8 cellular contexts compared by ENCODE assay signal in the genomic region with DNA sequence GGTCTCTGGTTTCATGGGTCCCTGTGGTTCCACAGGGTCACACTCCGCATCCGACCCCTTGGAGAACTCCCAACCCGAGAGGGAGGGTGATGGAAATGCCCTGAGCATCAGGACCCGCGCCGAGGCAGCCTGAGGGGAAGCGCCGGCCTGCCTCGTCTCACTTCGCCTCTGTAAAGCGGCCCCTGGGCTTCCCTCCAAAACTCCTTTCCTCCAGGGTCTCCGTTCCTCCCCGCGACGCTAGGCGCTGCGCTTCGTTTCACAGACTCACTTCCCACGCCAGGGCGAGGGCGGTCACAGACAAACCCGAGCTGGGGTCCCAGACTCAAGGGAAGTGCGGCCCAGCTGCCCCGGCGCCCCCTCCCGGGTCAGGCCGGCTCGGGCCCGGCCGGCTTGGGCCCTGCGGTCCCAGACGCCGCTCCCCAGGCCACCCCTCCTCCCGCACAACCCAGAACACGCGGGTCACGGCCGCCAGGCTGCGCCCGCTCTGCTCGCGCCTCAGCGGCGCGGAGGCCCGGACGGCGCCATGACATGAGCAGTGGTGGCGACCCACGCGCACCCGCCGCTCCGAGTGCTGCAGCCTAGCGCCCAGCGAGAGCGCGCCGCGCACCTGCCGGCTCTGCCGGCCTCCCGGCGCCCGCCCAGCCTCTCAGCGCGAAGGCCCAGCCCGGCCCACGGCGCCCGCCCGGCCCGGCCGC. TPM values are rescaled to one million over a fixed set of nuclear protein-coding genes. Genes with fewer than 3 reads are reported as not detected.
DNase-seq lines count a peak whose midpoint lies in the region; ATAC-seq, FAIRE-seq and TF ChIP-seq lines count a peak whose summit lies in the region.

No MANE protein-coding gene starts in this region.

- WGBS in testis, 2 donors = 3 to 4% methylated on average over 16 to 39 of the region's 74 CpGs

- peak overlapping the region; percentile 87 for H3K4me3 Mint-ChIP-seq in neural progenitor cell

- peaks cover 50% of the 10 kb centered on the region for H3K79me2 ChIP-seq in neural progenitor cell (ENCODE audit: low read depth)

- peaks cover 35% of the 10 kb centered on the region for H3K4me1 Mint-ChIP-seq in neural progenitor cell

- peaks cover 46% of the 10 kb centered on the region for H4K20me1 ChIP-seq in neural progenitor cell (ENCODE audit: low read depth)

- DNase-seq in NCI-H2171 treated with DMSO at 0.1 percent for 48 hours (lab: John Stamatoyannopoulos, UW) = peak; percentile 2
- peak; percentile 69 to 77 for DNase-seq in activated T-cell treated with anti-CD3 and anti-CD28 coated beads, Interleukin-2, amount 50 U/mL, for 48 hours
- DNase-seq in frontal cortex (ENCODE audit: low spot score in 2 of 2) = peak; percentile 78 to 81
- DNase-seq in neural progenitor cell (ENCODE audit: low spot score) = peak; percentile 77
- peak; percentile 56 for DNase-seq in testis
- no peak for DNase-seq in SJCRH30

- H3K4me3 ChIP-seq in neural progenitor cell (peak overlapping the region; percentile 65), testis (peak overlapping the region; percentile 56 to 67), SJCRH30 (no peak overlapping the region)

- TF ChIP-seq POLR2A in testis (IDR thresholded peaks at IDR 0.05) = no peak

- peak overlapping the region; percentile 85 for H2AFZ ChIP-seq in neural progenitor cell (replicated peaks)

- TF ChIP-seq CTCF in neural progenitor cell (IDR thresholded peaks at IDR 0.05) (peak; percentile 22), testis (IDR thresholded peaks at IDR 0.05) (no peak)

- H3K36me3 ChIP-seq in neural progenitor cell (no peaks in the 10 kb centered on the region), testis (ENCODE audit: low read depth, missing control alignments) (no peaks in the 10 kb centered on the region), SJCRH30 (no peaks in the 10 kb centered on the region)

- H3K4me2 ChIP-seq in neural progenitor cell = peak overlapping the region; percentile 98

- intact Hi-C loops in testis (cut with DNase I; ENCODE audit: low total_unique reads) = no loop called here

- H3K27me3 ChIP-seq in neural progenitor cell (peaks cover 15% of the 10 kb centered on the region), testis (no peaks in the 10 kb centered on the region), SJCRH30 (no peaks in the 10 kb centered on the region)

- ATAC-seq in GM18861 (IDR thresholded peaks at IDR 0.05; ENCODE audit: unreplicated experiment) (peak; percentile 31), HG02840 (IDR thresholded peaks at IDR 0.05; ENCODE audit: low FRiP score, unreplicated experiment) (peak; percentile 40)

- FAIRE-seq in frontal cortex (lab: Jason Lieb, UNC) = no peak

- H3K9me3 ChIP-seq in neural progenitor cell (ENCODE audit: low read depth) (no peaks in the 10 kb centered on the region), testis (no peaks in the 10 kb centered on the region), SJCRH30 (replicated peaks) (no peaks in the 10 kb centered on the region)

- H3K27ac ChIP-seq in neural progenitor cell (no peak overlapping the region), testis (peak overlapping the region in 1 of 2 donors; percentile 45), SJCRH30 (no peak overlapping the region)

- H3K4me1 ChIP-seq in neural progenitor cell (peaks cover 20% of the 10 kb centered on the region), testis (peaks cover 3% of the 10 kb centered on the region), SJCRH30 (no peaks in the 10 kb centered on the region)

- H3K27ac Mint-ChIP-seq in neural progenitor cell = no peak overlapping the region

- peaks cover 12% of the 10 kb centered on the region for H3K27me3 Mint-ChIP-seq in neural progenitor cell (ENCODE audit: insufficient read depth, low read depth)

- peaks cover 8% of the 10 kb centered on the region for H3F3A ChIP-seq in neural progenitor cell (ENCODE audit: low read depth)

- H3K36me3 Mint-ChIP-seq in neural progenitor cell = no peaks in the 10 kb centered on the region

- H3K9me3 Mint-ChIP-seq in neural progenitor cell = no peaks in the 10 kb centered on the region

- H3K9ac ChIP-seq in neural progenitor cell = no peak overlapping the region

RNA-seq across cellular contexts. Expression of gene NUP210, which starts 0.6 kb away (rescaled TPM):
- total RNA-seq in frontal cortex (6.5 TPM), neural progenitor cell (ENCODE audit: low replicate concordance) (37.1 and 78.9 TPM in 2 replicates), testis (10 to 100 TPM; 37.4 to 44.0 TPM)
- polyA plus RNA-seq in testis (ENCODE audit: insufficient read depth, low read depth, low replicate concordance) = 26.2 TPM
- 0.10 and 0.32 TPM in 2 replicates for total RNA-seq in SJCRH30 (2014; rRNA removed; shearing (Covaris generic))

Comparison
In these comparisons a context has a peak if more than half of its experiments do, and no peak if none do; other contexts are left out.
1. DNase-seq: peak in NCI-H2171 treated with DMSO at 0.1 percent for 48 hours (single experiment), activated T-cell treated with anti-CD3 and anti-CD28 coated beads, Interleukin-2, amount 50 U/mL, for 48 hours (2 of 2), frontal cortex (2 of 2), neural progenitor cell (single experiment) and testis (single experiment); none in SJCRH30 (0 of 2).